16 cellular contexts compared by ENCODE assay signal in genomic region chr10:123462760-123463159, GRCh38.
"Had no signal": no experiment of that assay in that cellular context is flagged by ENCODE, and none has a peak within 500 bp of the region (broad histone marks: within the 10 kb centered on the region; RNA-seq: fewer than 3 reads in every experiment).

No MANE protein-coding gene starts in this region.

- H3K4me1 Mint-ChIP-seq: activated naive CD4-positive, alpha-beta T cell treated with anti-CD3 and anti-CD28 coated beads, Interleukin-2, amount 10 ng/mL, durations not matched to agents 7 days and 5 days had no signal

- H3K9me3 ChIP-seq: adrenal gland, left lung, transverse colon had no signal

- H3K27ac ChIP-seq: adrenal gland, left lung, parathyroid adenoma, transverse colon, VCaP had no signal

- DNase-seq: activated CD4-positive, alpha-beta memory T cell treated with anti-CD3 and anti-CD28 coated beads for 36 hours; activated CD4-positive, alpha-beta T cell treated with anti-CD3 and anti-CD28 coated beads for 1 hour; activated CD8-positive, alpha-beta memory T cell treated with anti-CD3 and anti-CD28 coated beads, Interleukin-2, amount 10 ng/mL, durations not matched to agents 7 days and 5 days; activated naive CD4-positive, alpha-beta T cell treated with anti-CD3 and anti-CD28 coated beads, Interleukin-2, amount 10 ng/mL, durations not matched to agents 7 days and 5 days; activated T-cell treated with anti-CD3 and anti-CD28 coated beads, Interleukin-2, amount 50 U/mL, for 1 hour; adrenal gland; islet precursor cell; left lung; naive B cell; retina; T1000; transverse colon had no signal

- H3K27ac Mint-ChIP-seq: activated CD4-positive, alpha-beta memory T cell treated with anti-CD3 and anti-CD28 coated beads for 36 hours; activated CD8-positive, alpha-beta memory T cell treated with anti-CD3 and anti-CD28 coated beads, Interleukin-2, amount 10 ng/mL, durations not matched to agents 7 days and 5 days; activated naive CD4-positive, alpha-beta T cell treated with anti-CD3 and anti-CD28 coated beads, Interleukin-2, amount 10 ng/mL, durations not matched to agents 7 days and 5 days; stimulated activated memory B cell treated with anti-CD40 and anti-IgM and Interleukin-4, amounts not matched to agents 10 μg/mL and 1 μg/mL and 100 μg/mL, for 72 hours had no signal

- FAIRE-seq: endometrium had no signal

- ATAC-seq: activated CD8-positive, alpha-beta memory T cell treated with anti-CD3 and anti-CD28 coated beads, Interleukin-2, amount 10 ng/mL, durations not matched to agents 7 days and 5 days; stimulated activated memory B cell treated with anti-CD40 and anti-IgM and Interleukin-4, amounts not matched to agents 10 μg/mL and 1 μg/mL and 100 μg/mL, for 72 hours had no signal

- H3K36me3 ChIP-seq: adrenal gland, left lung, transverse colon had no signal

- H3K27me3 Mint-ChIP-seq: activated CD8-positive, alpha-beta memory T cell treated with anti-CD3 and anti-CD28 coated beads, Interleukin-2, amount 10 ng/mL, durations not matched to agents 7 days and 5 days; stimulated activated memory B cell treated with anti-CD40 and anti-IgM and Interleukin-4, amounts not matched to agents 10 μg/mL and 1 μg/mL and 100 μg/mL, for 72 hours had no signal

- H3K9me3 Mint-ChIP-seq: activated CD4-positive, alpha-beta memory T cell treated with anti-CD3 and anti-CD28 coated beads for 36 hours; activated naive CD4-positive, alpha-beta T cell treated with anti-CD3 and anti-CD28 coated beads, Interleukin-2, amount 10 ng/mL, durations not matched to agents 7 days and 5 days; stimulated activated memory B cell treated with anti-CD40 and anti-IgM and Interleukin-4, amounts not matched to agents 10 μg/mL and 1 μg/mL and 100 μg/mL, for 72 hours had no signal

- H3K4me3 ChIP-seq: adrenal gland, left lung, transverse colon had no signal

- H3K4me1 ChIP-seq: adrenal gland, parathyroid adenoma, transverse colon had no signal

- H3K4me3 Mint-ChIP-seq: activated CD4-positive, alpha-beta memory T cell treated with anti-CD3 and anti-CD28 coated beads for 36 hours; activated CD8-positive, alpha-beta memory T cell treated with anti-CD3 and anti-CD28 coated beads, Interleukin-2, amount 10 ng/mL, durations not matched to agents 7 days and 5 days; activated naive CD4-positive, alpha-beta T cell treated with anti-CD3 and anti-CD28 coated beads, Interleukin-2, amount 10 ng/mL, durations not matched to agents 7 days and 5 days; naive B cell; stimulated activated memory B cell treated with anti-CD40 and anti-IgM and Interleukin-4, amounts not matched to agents 10 μg/mL and 1 μg/mL and 100 μg/mL, for 72 hours had no signal

- H3K36me3 Mint-ChIP-seq: activated CD4-positive, alpha-beta memory T cell treated with anti-CD3 and anti-CD28 coated beads for 36 hours; activated CD8-positive, alpha-beta memory T cell treated with anti-CD3 and anti-CD28 coated beads, Interleukin-2, amount 10 ng/mL, durations not matched to agents 7 days and 5 days; activated naive CD4-positive, alpha-beta T cell treated with anti-CD3 and anti-CD28 coated beads, Interleukin-2, amount 10 ng/mL, durations not matched to agents 7 days and 5 days; naive B cell; stimulated activated memory B cell treated with anti-CD40 and anti-IgM and Interleukin-4, amounts not matched to agents 10 μg/mL and 1 μg/mL and 100 μg/mL, for 72 hours had no signal

- H3K27me3 ChIP-seq: transverse colon had no signal
